Comparison of ENCODE assay signal across 16 cellular contexts in genomic region chr2:241810304-241811208, GRCh38. TPM values are rescaled to one million over a fixed set of nuclear protein-coding genes. Genes with fewer than 3 reads are reported as not detected.
DNase-seq lines count a peak whose midpoint lies in the region; ATAC-seq and TF ChIP-seq lines count a peak whose summit lies in the region.
"Had no signal": no experiment of that assay in that cellular context is flagged by ENCODE, and none has a peak within 500 bp of the region (broad histone marks: within the 10 kb centered on the region; RNA-seq: fewer than 3 reads in every experiment).

No MANE protein-coding gene starts in this region.

- H3K4me1 ChIP-seq in Peyer's patch (no peaks in the 10 kb centered on the region), left ventricle myocardium inferior (peaks cover 26% of the 10 kb centered on the region), neuronal stem cell (ENCODE audit: control insufficient read depth in 2 of 2, insufficient read depth in 1 of 2, low read depth in 1 of 2, low read length in 2 of 2) (peaks cover 7 to 12% of the 10 kb centered on the region in 2 donors)

- H3K4me2 ChIP-seq in neuronal stem cell (ENCODE audit: insufficient read depth, low read length, poor library complexity, severe bottlenecking), result peak overlapping the region; percentile 11

- peak overlapping the region; percentile 15 for H3K18ac ChIP-seq in neuronal stem cell (ENCODE audit: low read length)

- no CpG with 5 or more reads among the region's 28 CpGs for WGBS in neuronal stem cell (ENCODE audit: extremely low coverage in 2 of 2, insufficient read length in 2 of 2, insufficient replicate concordance in 1 of 2), 2 donors

- H3K79me1 ChIP-seq in neuronal stem cell (ENCODE audit: low read depth, low read length), result no peaks in the 10 kb centered on the region

- peak overlapping the region; percentile 43 for H3K23ac ChIP-seq in neuronal stem cell (ENCODE audit: low read depth, low read length, poor library complexity)

- H3K14ac ChIP-seq in neuronal stem cell (ENCODE audit: low read length), result no peak overlapping the region

- POLR2A ChIA-PET in CD4-positive, alpha-beta T cell (lab: Charles Lee), result no interaction called here

- CTCF ChIA-PET in CD4-positive, alpha-beta T cell (lab: Charles Lee), result no interaction called here

- H3K4me1 Mint-ChIP-seq in CD4-positive, alpha-beta T cell (ENCODE audit: low read depth), result peaks cover 5% of the 10 kb centered on the region

- H3K9ac ChIP-seq in neuronal stem cell (ENCODE audit: low read depth, low read length, poor library complexity), result no peak overlapping the region
- H3K9ac ChIP-seq: GM23248 had no signal

- peak overlapping the region in 2 of 4 donors; percentile 52 to 59 for H3K4me3 ChIP-seq in Peyer's patch
- peak overlapping the region; percentile 39 for H3K4me3 ChIP-seq in left ventricle myocardium inferior
- no peak overlapping the region for H3K4me3 ChIP-seq in neuronal stem cell (ENCODE audit: low read length in 2 of 2)
- H3K4me3 ChIP-seq: GM23248, left lung had no signal

- H3K4me3 Mint-ChIP-seq in CD4-positive, alpha-beta T cell, result no peak overlapping the region
- H3K4me3 Mint-ChIP-seq: activated naive CD8-positive, alpha-beta T cell treated with anti-CD3 and anti-CD28 coated beads, Interleukin-2, amount 50 U/mL, for 24 hours had no signal

- H4K8ac ChIP-seq in neuronal stem cell (ENCODE audit: low read depth, low read length), result no peak overlapping the region

- H3K27me3 ChIP-seq in Peyer's patch (no peaks in the 10 kb centered on the region), left ventricle myocardium inferior (ENCODE audit: low read depth) (no peaks in the 10 kb centered on the region), neuronal stem cell (ENCODE audit: control insufficient read depth in 3 of 3, insufficient read depth in 3 of 3, low read depth in 1 of 3, low read length in 3 of 3) (peaks cover 0 to 6% (median 0%) of the 10 kb centered on the region in 3 experiments)
- H3K27me3 ChIP-seq in CD4-positive, alpha-beta T cell (ENCODE audit: control insufficient read depth, insufficient read depth, low read length), result no peaks in the 10 kb centered on the region
- H3K27me3 ChIP-seq: neutrophil had no signal

- intact Hi-C loops in left ventricle myocardium inferior (cut with micrococcal nuclease), result no loop called here
- intact Hi-C loops in CD4-positive, alpha-beta T cell (cut with DNase I, micrococcal nuclease), result loop anchor here in 1 of 2 experiments (10.0 kb wide), 1 partner anchor 54 kb away; the partner anchor contains the start of gene RTP5

- no peaks in the 10 kb centered on the region for H3K36me3 Mint-ChIP-seq in CD4-positive, alpha-beta T cell (ENCODE audit: low read depth)

- ATAC-seq in GM21367 (IDR thresholded peaks at IDR 0.05; ENCODE audit: unreplicated experiment), result no peak
- no peak for ATAC-seq in CD4-positive, alpha-beta T cell (ENCODE audit: poor library complexity)
- ATAC-seq: activated naive CD8-positive, alpha-beta T cell treated with anti-CD3 and anti-CD28 coated beads, Interleukin-2, amount 50 U/mL, for 24 hours; left lung had no signal

- H2BK5ac ChIP-seq in neuronal stem cell (ENCODE audit: low read length), result peak overlapping the region; percentile 71

- peak; percentile 12 for DNase-seq in AG08396 (ENCODE audit: low spot score)
- DNase-seq in Peyer's patch, result peak in 2 of 3 donors; percentile 37 to 45
- peak; percentile 74 for DNase-seq in left ventricle myocardium inferior
- no peak for DNase-seq in neuronal stem cell (ENCODE audit: low spot score)
- DNase-seq in central memory CD4-positive, alpha-beta T cell, result no peak
- DNase-seq in CD4-positive, alpha-beta T cell, result no peak
- DNase-seq in DMS79 treated with DMSO at 0.1 percent for 48 hours (lab: John Stamatoyannopoulos, UW), result no peak
- DNase-seq: activated naive CD8-positive, alpha-beta T cell treated with anti-CD3 and anti-CD28 coated beads, Interleukin-2, amount 50 U/mL, for 24 hours; GM23248; stimulated activated CD8-positive, alpha-beta memory T cell treated with anti-CD3 and anti-CD28 coated beads, Interleukin-4, amount 100 ng/mL, for 48 hours had no signal

- peak overlapping the region; percentile 95 for H3K4ac ChIP-seq in neuronal stem cell (ENCODE audit: low read length)

- no peak overlapping the region for H4K91ac ChIP-seq in neuronal stem cell (ENCODE audit: low read depth, low read length, poor library complexity)

- peak overlapping the region; percentile 94 for H2AK5ac ChIP-seq in neuronal stem cell (ENCODE audit: low read depth, low read length)

- H3K9me3 Mint-ChIP-seq in CD4-positive, alpha-beta T cell, result no peaks in the 10 kb centered on the region
- H3K9me3 Mint-ChIP-seq: activated naive CD8-positive, alpha-beta T cell treated with anti-CD3 and anti-CD28 coated beads, Interleukin-2, amount 50 U/mL, for 24 hours had no signal

- H3K36me3 ChIP-seq in Peyer's patch, result no peaks in the 10 kb centered on the region
- H3K36me3 ChIP-seq in left ventricle myocardium inferior, result no peaks in the 10 kb centered on the region
- H3K36me3 ChIP-seq in neuronal stem cell (replicated peaks in 1 of 2; ENCODE audit: control insufficient read depth in 2 of 2, insufficient read depth in 2 of 2, low read length in 2 of 2), result no peaks in the 10 kb centered on the region
- H3K36me3 ChIP-seq: left lung, neutrophil had no signal

- peaks cover 11% of the 10 kb centered on the region for H3K27me3 Mint-ChIP-seq in CD4-positive, alpha-beta T cell

- peak overlapping the region; percentile 78 for H2BK15ac ChIP-seq in neuronal stem cell (ENCODE audit: low read length)

- H3K27ac Mint-ChIP-seq in CD4-positive, alpha-beta T cell, result no peak overlapping the region
- H3K27ac Mint-ChIP-seq: activated naive CD8-positive, alpha-beta T cell treated with anti-CD3 and anti-CD28 coated beads, Interleukin-2, amount 50 U/mL, for 24 hours had no signal

- H3K9me3 ChIP-seq in Peyer's patch (no peaks in the 10 kb centered on the region), left ventricle myocardium inferior (replicated peaks) (no peaks in the 10 kb centered on the region), neuronal stem cell (replicated peaks in 1 of 2; ENCODE audit: control insufficient read depth in 2 of 2, insufficient read depth in 1 of 2, low read depth in 1 of 2, low read length in 2 of 2) (no peaks in the 10 kb centered on the region)
- H3K9me3 ChIP-seq in CD4-positive, alpha-beta T cell (ENCODE audit: control insufficient read depth, low read length), result no peaks in the 10 kb centered on the region
- H3K9me3 ChIP-seq: left lung, neutrophil had no signal

- no peak overlapping the region for H2AFZ ChIP-seq in neuronal stem cell (ENCODE audit: low read length)
- H2AFZ ChIP-seq: GM23248 had no signal

- H3K27ac ChIP-seq in Peyer's patch, result no peak overlapping the region
- H3K27ac ChIP-seq in left ventricle myocardium inferior (replicated peaks), result peak overlapping the region; percentile 92
- no peak overlapping the region for H3K27ac ChIP-seq in neuronal stem cell (replicated peaks; ENCODE audit: low read length)
- no peak overlapping the region for H3K27ac ChIP-seq in CD4-positive, alpha-beta T cell (ENCODE audit: low read depth, low read length)
- H3K27ac ChIP-seq: GM23248, left lung, neutrophil had no signal

- no peak overlapping the region for H2BK120ac ChIP-seq in neuronal stem cell (ENCODE audit: low read depth, low read length)

- TF ChIP-seq CTCF in Peyer's patch (IDR thresholded peaks at IDR 0.05) (no peak), left ventricle myocardium inferior (IDR thresholded peaks at IDR 0.05; ENCODE audit: borderline replicate concordance) (no peak)
- TF ChIP-seq CTCF in CD4-positive, alpha-beta T cell (IDR thresholded peaks at IDR 0.05), result no peak

- peak overlapping the region; percentile 63 for H2BK12ac ChIP-seq in neuronal stem cell (ENCODE audit: low read length)

- TF ChIP-seq POLR2A in Peyer's patch (IDR thresholded peaks at IDR 0.05), result no peak

RNA-seq across cellular contexts. Expression of gene NEU4, which starts 1.6 kb away (rescaled TPM):
- 10 to 100 TPM; 35.5 to 73.3 (median 55.9) TPM for total RNA-seq in Peyer's patch
- not detected for total RNA-seq in left ventricle myocardium inferior
- 0.45 TPM for polyA plus RNA-seq in neuronal stem cell (2013, experiment 1 of 2)
- polyA plus RNA-seq in neuronal stem cell (2013, experiment 2 of 2), result 0.37 TPM
- 1 to 10 TPM; 4.3 to 6.8 TPM for total RNA-seq in CD4-positive, alpha-beta T cell
- total RNA-seq: Daoy, GM23248 had no signal
- polyA plus RNA-seq: GM23248 had no signal

RNA-seq across cellular contexts. Expression of gene GAL3ST2, which starts 33.9 kb away (rescaled TPM):
- total RNA-seq in Peyer's patch (1 to 10 TPM in 1 of 4 donors, under 1 TPM in 1, not detected in 2; 0.80 to 3.3 TPM), left ventricle myocardium inferior (not detected)
- polyA plus RNA-seq in neuronal stem cell (2013, experiment 1 of 2), result 0.45 TPM
- 0.47 TPM for polyA plus RNA-seq in neuronal stem cell (2013, experiment 2 of 2)
- total RNA-seq in CD4-positive, alpha-beta T cell, result 1 to 10 TPM; 1.5 to 1.9 TPM
- total RNA-seq: Daoy, dermis microvascular lymphatic vessel endothelial cell, GM23248, HT-29, left lung had no signal
- polyA plus RNA-seq: GM23248 had no signal

RNA-seq across cellular contexts. Expression of gene PDCD1, which starts 48.1 kb away (rescaled TPM):
- total RNA-seq in Peyer's patch (1 to 10 TPM in 2 of 4 donors, not detected in 2; 1.6 to 2.7 TPM), left ventricle myocardium inferior (3.3 TPM)
- not detected for polyA plus RNA-seq in neuronal stem cell (2013, experiment 1 of 2)
- polyA plus RNA-seq in neuronal stem cell (2013, experiment 2 of 2), result not detected
- total RNA-seq in CD4-positive, alpha-beta T cell, result 10 to 100 TPM in 1 of 2 experiments, 1 to 10 TPM in 1; 9.5 to 11.4 TPM
- total RNA-seq: Daoy, dermis microvascular lymphatic vessel endothelial cell, GM23248, HT-29 had no signal
- polyA plus RNA-seq: GM23248 had no signal

RNA-seq across cellular contexts. Expression of gene RTP5, which starts 59.0 kb away (rescaled TPM):
- total RNA-seq in Peyer's patch (under 1 TPM in 1 of 4 donors, not detected in 3; 0.54 TPM), left ventricle myocardium inferior (not detected)
- not detected for polyA plus RNA-seq in neuronal stem cell (2013, experiment 1 of 2)
- polyA plus RNA-seq in neuronal stem cell (2013, experiment 2 of 2), result not detected
- total RNA-seq in CD4-positive, alpha-beta T cell, result under 1 TPM; 0.30 to 0.36 TPM
- total RNA-seq: Daoy, dermis microvascular lymphatic vessel endothelial cell, GM23248, HT-29 had no signal
- polyA plus RNA-seq: GM23248 had no signal

Comparison
In these comparisons a context has a peak if more than half of its experiments do, and no peak if none do; other contexts are left out.
1. DNase-seq: peak in AG08396 (single experiment), Peyer's patch (2 of 3) and left ventricle myocardium inferior (single experiment); none in neuronal stem cell (single experiment), central memory CD4-positive, alpha-beta T cell (single experiment), CD4-positive, alpha-beta T cell (0 of 10) and DMS79 treated with DMSO at 0.1 percent for 48 hours (single experiment).
2. RNA of gene NEU4, which starts 1.6 kb away (total RNA-seq): 35.5 to 73.3 TPM in Peyer's patch; 4.3 to 6.8 TPM in CD4-positive, alpha-beta T cell and not detected in left ventricle myocardium inferior (single experiment); every median in the first group is over 4 times any median in the second.